Comparison of ENCODE assay signal across 23 cellular contexts in genomic region chr15:31517711-31518110, GRCh38.
"Had no signal": no experiment of that assay in that cellular context is flagged by ENCODE, and none has a peak within 500 bp of the region (broad histone marks: within the 10 kb centered on the region; RNA-seq: fewer than 3 reads in every experiment).

No MANE protein-coding gene starts in this region.

- H3K27ac Mint-ChIP-seq: activated CD4-positive, alpha-beta T cell treated with anti-CD3 and anti-CD28 coated beads, Interleukin-2, amount 10 ng/mL, durations not matched to agents 7 days and 5 days; activated naive CD8-positive, alpha-beta T cell treated with anti-CD3 and anti-CD28 coated beads for 36 hours; activated T-cell treated with anti-CD3 and anti-CD28 coated beads, Interleukin-2, amount 50 U/mL, for 24 hours had no signal

- DNase-seq: activated CD4-positive, alpha-beta T cell treated with anti-CD3 and anti-CD28 coated beads, Interleukin-2, amount 10 ng/mL, durations not matched to agents 7 days and 5 days; activated CD4-positive, alpha-beta T cell treated with anti-CD3 and anti-CD28 coated beads, Interleukin-2, amount 50 U/mL, for 48 hours; activated CD4-positive, CD25-positive, alpha-beta regulatory T cell; activated naive CD4-positive, alpha-beta T cell treated with anti-CD3 and anti-CD28 coated beads, Interleukin-2, amount 50 U/mL, for 16 hours; activated naive CD8-positive, alpha-beta T cell treated with anti-CD3 and anti-CD28 coated beads for 36 hours; activated T-cell treated with anti-CD3 and anti-CD28 coated beads, Interleukin-2, amount 50 U/mL, for 24 hours; amniotic stem cell; aorta; brain microvascular endothelial cell; central memory CD4-positive, alpha-beta T cell; Karpas-422; KBM-7; NCI-H1105; NCI-H1417 treated with DMSO at 0.1 percent for 48 hours; NCI-H1930; NCI-H2081 treated with DMSO at 0.1 percent for 48 hours; NCI-H226; NCI-H446 treated with DMSO at 0.1 percent for 48 hours; NCI-H524 treated with DMSO at 0.1 percent for 48 hours; SHP77; SJCRH30; T1000; WERI-Rb-1 had no signal

- H3K4me3 Mint-ChIP-seq: activated CD4-positive, alpha-beta T cell treated with anti-CD3 and anti-CD28 coated beads, Interleukin-2, amount 10 ng/mL, durations not matched to agents 7 days and 5 days; activated naive CD8-positive, alpha-beta T cell treated with anti-CD3 and anti-CD28 coated beads for 36 hours; activated T-cell treated with anti-CD3 and anti-CD28 coated beads, Interleukin-2, amount 50 U/mL, for 24 hours had no signal

- H3K4me1 Mint-ChIP-seq: activated CD4-positive, alpha-beta T cell treated with anti-CD3 and anti-CD28 coated beads, Interleukin-2, amount 10 ng/mL, durations not matched to agents 7 days and 5 days had no signal

- H3K36me3 Mint-ChIP-seq: activated naive CD8-positive, alpha-beta T cell treated with anti-CD3 and anti-CD28 coated beads for 36 hours had no signal

- H3K9me3 Mint-ChIP-seq: activated T-cell treated with anti-CD3 and anti-CD28 coated beads, Interleukin-2, amount 50 U/mL, for 24 hours had no signal
